Comparison of ENCODE assay signal across 1 cellular context in genomic region chr6:26195376-26195923, GRCh38.
A peak's percentile ranks its signal among the peaks of the same experiment; 100 is the strongest.
TF ChIP-seq lines count a peak whose summit lies in the region.

No MANE protein-coding gene starts in this region.

TF ChIP-seq in K562, 482 proteins besides CTCF, POLR2A, EP300 and RAD21 (continued from another document and continues in another):
- TF ChIP-seq ZNF518B (CRISPR knock-in tag; IDR thresholded peaks at IDR 0.05) (no peak), LEF1 (IDR thresholded peaks at IDR 0.05) (no peak), TAF7 (tag; IDR thresholded peaks at IDR 0.05) (no peak), CBX1 (IDR thresholded peaks at IDR 0.05; ENCODE audit: low read depth) (no peak), MYBL2 (IDR thresholded peaks at IDR 0.05; ENCODE audit: low read depth) (no peak; the same call in 1 of the 2 replicates), MYBL2 (CRISPR knock-in tag; IDR thresholded peaks at IDR 0.05; ENCODE audit: borderline replicate concordance) (no peak), ZNF282 (CRISPR knock-in tag; IDR thresholded peaks at IDR 0.05) (no peak), ZNF217 (CRISPR knock-in tag; IDR thresholded peaks at IDR 0.05) (no peak), BCL6 (CRISPR knock-in tag; IDR thresholded peaks at IDR 0.05) (no peak), ZNF449 (CRISPR knock-in tag; IDR thresholded peaks at IDR 0.05) (no peak), BRCA1 (IDR thresholded peaks at IDR 0.05) (no peak), BRCA1 (CRISPR knock-in tag; IDR thresholded peaks at IDR 0.05) (no peak), ZSCAN32 (CRISPR knock-in tag; IDR thresholded peaks at IDR 0.05) (no peak), SMAD3 (CRISPR knock-in tag; conservative IDR thresholded peaks at IDR 0.05) (no peak), CSDE1 (IDR thresholded peaks at IDR 0.05) (no peak), ZFP1 (CRISPR knock-in tag; IDR thresholded peaks at IDR 0.05) (no peak), ZNF512 (tag; IDR thresholded peaks at IDR 0.05) (no peak), HSF4 (CRISPR knock-in tag; IDR thresholded peaks at IDR 0.05; ENCODE audit: borderline replicate concordance) (peak; percentile 13; the same call in 1 of the 2 replicates), PHF21A (IDR thresholded peaks at IDR 0.05; ENCODE audit: borderline replicate concordance, low read depth) (no peak), PKNOX1 (IDR thresholded peaks at IDR 0.05) (peak; percentile 97), HBP1 (CRISPR knock-in tag; IDR thresholded peaks at IDR 0.05) (no peak; the same call in 1 of the 2 replicates), MECOM (CRISPR knock-in tag; IDR thresholded peaks at IDR 0.05) (no peak), ZNF212 (CRISPR knock-in tag; IDR thresholded peaks at IDR 0.05) (no peak), ARID3B (CRISPR knock-in tag; IDR thresholded peaks at IDR 0.05; ENCODE audit: borderline replicate concordance) (no peak), PRPF4 (IDR thresholded peaks at IDR 0.05; ENCODE audit: insufficient read depth, low read depth, low read length, poor library complexity, severe bottlenecking) (no peak), TAF1 (IDR thresholded peaks at IDR 0.05; ENCODE audit: control insufficient read depth, extremely low read depth, insufficient read depth, low read length, severe bottlenecking) (peak; percentile 50), ELK3 (CRISPR knock-in tag; IDR thresholded peaks at IDR 0.05) (no peak), GTF3C2 (IDR thresholded peaks at IDR 0.05; ENCODE audit: borderline replicate concordance, extremely low read depth, insufficient read length) (no peak), CREB3L1 (IDR thresholded peaks at IDR 0.05; ENCODE audit: borderline replicate concordance, low read depth) (0 out of 2 replicates have a peak, but pooled peaks have one; percentile 31), ZZZ3 (IDR thresholded peaks at IDR 0.05) (no peak), RBM15 (IDR thresholded peaks at IDR 0.05; ENCODE audit: insufficient read depth, low read length) (no peak), MYC (IDR thresholded peaks at IDR 0.05; ENCODE audit: low read depth, low read length) (no peak), MYC (CRISPR knock-in tag; IDR thresholded peaks at IDR 0.05; ENCODE audit: borderline replicate concordance, low read depth) (no peak), ZNF699 (CRISPR knock-in tag; IDR thresholded peaks at IDR 0.05; ENCODE audit: insufficient replicate concordance) (no peak), BCOR (IDR thresholded peaks at IDR 0.05) (peak; percentile 53; the same call in 1 of the 2 replicates), TSC22D4 (tag; IDR thresholded peaks at IDR 0.05) (no peak), ZNF551 (CRISPR knock-in tag; IDR thresholded peaks at IDR 0.05) (no peak), ZNF561 (CRISPR knock-in tag; conservative IDR thresholded peaks at IDR 0.05) (no peak), ZBTB7A (IDR thresholded peaks at IDR 0.05; ENCODE audit: borderline replicate concordance, control insufficient read depth, low read depth, low read length) (no peak), ZNF668 (CRISPR knock-in tag; IDR thresholded peaks at IDR 0.05) (no peak), ZNF707 (CRISPR knock-in tag; conservative IDR thresholded peaks at IDR 0.05) (no peak), POLR2AphosphoS5 (IDR thresholded peaks at IDR 0.05; ENCODE audit: control insufficient read depth, insufficient read depth, low read depth, low read length) (peak; percentile 91), SNIP1 (IDR thresholded peaks at IDR 0.05; ENCODE audit: low read depth) (no peak; the same call in 1 of the 2 replicates), ZNF41 (CRISPR knock-in tag; conservative IDR thresholded peaks at IDR 0.05) (no peak), NRF1 (conservative IDR thresholded peaks at IDR 0.05 in 1 of 2, IDR thresholded peaks at IDR 0.05 in 1 of 2) (peak; percentile 33 to 55; a peak in 2 of 4 replicates), ZNF717 (CRISPR knock-in tag; IDR thresholded peaks at IDR 0.05) (no peak), GTF2B (IDR thresholded peaks at IDR 0.05; ENCODE audit: extremely low read depth, insufficient read length) (no peak), TOE1 (IDR thresholded peaks at IDR 0.05; ENCODE audit: borderline replicate concordance) (no peak), TOE1 (CRISPR knock-in tag; IDR thresholded peaks at IDR 0.05; ENCODE audit: borderline replicate concordance, low read depth) (no peak; the same call in 1 of the 2 replicates), ID3 (CRISPR knock-in tag; IDR thresholded peaks at IDR 0.05) (no peak), ID3 (tag; IDR thresholded peaks at IDR 0.05) (0 out of 2 replicates have a peak, but pooled peaks have one; percentile 38), HNRNPUL1 (IDR thresholded peaks at IDR 0.05; ENCODE audit: low read length) (no peak)
